In genomic region chr17:7236808-7237207, GRCh38 we compare ENCODE assay signal across 8 cellular contexts. TPM values are rescaled to one million over a fixed set of nuclear protein-coding genes. Genes with fewer than 3 reads are reported as not detected.
A peak's percentile ranks its signal among the peaks of the same experiment; 100 is the strongest.
DNase-seq lines count a peak whose midpoint lies in the region; TF ChIP-seq lines count a peak whose summit lies in the region.

No MANE protein-coding gene starts in this region.

- H3K36me3 ChIP-seq in Karpas-422 (ENCODE audit: insufficient read depth, low read length) (peaks cover 12% of the 10 kb centered on the region; the same call in 1 of the 2 replicates), neural cell (ENCODE audit: insufficient read depth, low read length) (no peaks in the 10 kb centered on the region)

- peaks cover 6% of the 10 kb centered on the region for H3K9me3 Mint-ChIP-seq in dendritic cell treated with granulocyte-macrophage colony-stimulating factor and Interleukin-4, amounts not matched to agents 40 ng/mL and 50 ng/mL, for 4 days

- H3K79me2 ChIP-seq in Karpas-422 (ENCODE audit: low read length) (peaks cover 54% of the 10 kb centered on the region), neural cell (replicated peaks; ENCODE audit: insufficient read depth, low read length) (peaks cover 83% of the 10 kb centered on the region)

- TF ChIP-seq EP300 in neural cell (conservative IDR thresholded peaks at IDR 0.05; ENCODE audit: poor library complexity, severe bottlenecking): no peak

- CTCF ChIA-PET in AG04450 (lab: Charles Lee): interaction anchor here (1.2 kb wide), 1 partner anchor 16 kb away, joined by 4 read pairs; no protein-coding TSS in a partner anchor

- peaks cover 68% of the 10 kb centered on the region for H3K4me1 ChIP-seq in Karpas-422 (ENCODE audit: low read length)

- peak overlapping the region; percentile 60 for H3K4me2 ChIP-seq in Karpas-422 (ENCODE audit: low read depth, low read length, poor library complexity, severe bottlenecking)
- peak overlapping the region; percentile 82 for H3K4me2 ChIP-seq in neural cell (ENCODE audit: low read length)

- H3K9ac ChIP-seq in Karpas-422 (ENCODE audit: low read length) (peak overlapping the region; percentile 100; the same call in 1 of the 2 replicates), neural cell (ENCODE audit: low read length) (peak overlapping the region; percentile 98)

- peak overlapping the region; percentile 98 for H3K27ac Mint-ChIP-seq in dendritic cell treated with granulocyte-macrophage colony-stimulating factor and Interleukin-4, amounts not matched to agents 40 ng/mL and 50 ng/mL, for 4 days

- H3K27ac ChIP-seq in AG04450 (ENCODE audit: low read depth, low read length) (no peak overlapping the region), Karpas-422 (ENCODE audit: low read length) (peak overlapping the region; percentile 94), neural cell (ENCODE audit: low read length) (peak overlapping the region; percentile 95)

- peaks cover 3% of the 10 kb centered on the region for H3F3A ChIP-seq in neural cell (ENCODE audit: insufficient read depth, low read length, poor library complexity, severe bottlenecking)

- POLR2A ChIA-PET in AG04450 (lab: Yijun Ruan, JAX): interaction anchor here (5.7 kb wide), 1 partner anchor 16 kb away, joined by 42 read pairs; the partner anchor contains the start of genes ACADVL and DLG4

- intact Hi-C loops in dendritic cell treated with granulocyte-macrophage colony-stimulating factor and Interleukin-4, amounts not matched to agents 40 ng/mL and 50 ng/mL, for 4 days (cut with micrococcal nuclease): no loop called here

- H3K4me1 Mint-ChIP-seq in dendritic cell treated with granulocyte-macrophage colony-stimulating factor and Interleukin-4, amounts not matched to agents 40 ng/mL and 50 ng/mL, for 4 days (ENCODE audit: low read depth): peaks cover 72% of the 10 kb centered on the region

- H3K4me3 ChIP-seq in AG04450 (ENCODE audit: low read depth, low read length) (peak overlapping the region; percentile 93; the same call in 1 of the 2 replicates), Karpas-422 (ENCODE audit: low read length) (no peak overlapping the region), neural cell (ENCODE audit: low read length) (peak overlapping the region; percentile 75)

- H3K9me2 ChIP-seq in Karpas-422 (replicated peaks; ENCODE audit: insufficient read depth, low read length) (no peaks in the 10 kb centered on the region), neural cell (ENCODE audit: insufficient read depth, low read length) (no peaks in the 10 kb centered on the region)

- H3K27me3 Mint-ChIP-seq in dendritic cell treated with granulocyte-macrophage colony-stimulating factor and Interleukin-4, amounts not matched to agents 40 ng/mL and 50 ng/mL, for 4 days: no peaks in the 10 kb centered on the region

- peak overlapping the region; percentile 98 for H3K4me3 Mint-ChIP-seq in dendritic cell treated with granulocyte-macrophage colony-stimulating factor and Interleukin-4, amounts not matched to agents 40 ng/mL and 50 ng/mL, for 4 days

- no peak for TF ChIP-seq RAD21 in neural cell (conservative IDR thresholded peaks at IDR 0.05)

- H4K20me1 ChIP-seq in Karpas-422 (ENCODE audit: insufficient read depth, low read depth, low read length): peaks cover 15% of the 10 kb centered on the region; the same call in 1 of the 2 replicates
- H4K20me1 ChIP-seq in neural cell (ENCODE audit: insufficient read depth): no peaks in the 10 kb centered on the region

- H2AFZ ChIP-seq in Karpas-422 (ENCODE audit: low read length) (no peak overlapping the region), neural cell (ENCODE audit: low read depth, low read length) (no peak overlapping the region)

- peaks cover 87% of the 10 kb centered on the region for H3K36me3 Mint-ChIP-seq in dendritic cell treated with granulocyte-macrophage colony-stimulating factor and Interleukin-4, amounts not matched to agents 40 ng/mL and 50 ng/mL, for 4 days (ENCODE audit: low read depth)

- H3K9me3 ChIP-seq in AG04450 (ENCODE audit: control insufficient read depth, insufficient read depth, low read length) (no peaks in the 10 kb centered on the region; the same call in 1 of the 2 replicates), Karpas-422 (ENCODE audit: low read length) (no peaks in the 10 kb centered on the region), neural cell (ENCODE audit: low read length) (no peaks in the 10 kb centered on the region)

- TF ChIP-seq CTCF in AG04450 (IDR thresholded peaks at IDR 0.05; ENCODE audit: low read depth, low read length) (no peak), neural cell (IDR thresholded peaks at IDR 0.05; ENCODE audit: poor library complexity, severe bottlenecking) (no peak)

- H3K27me3 ChIP-seq in AG04450 (ENCODE audit: control insufficient read depth, insufficient read depth, low read length) (no peaks in the 10 kb centered on the region), Karpas-422 (ENCODE audit: low read length) (no peaks in the 10 kb centered on the region), neural cell (ENCODE audit: insufficient read depth, low read depth, low read length) (no peaks in the 10 kb centered on the region)

- DNase-seq in AG04450 (ENCODE audit: low read depth, low spot score): no peak
- DNase-seq in Karpas-422: no peak
- DNase-seq in medulla oblongata (ENCODE audit: extremely low spot score): no peak
- no peak for DNase-seq in EL
- no peak for DNase-seq in NCI-H2081 (lab: John Stamatoyannopoulos, UW)
- DNase-seq in HK-2 (ENCODE audit: unreplicated experiment): no peak

TF ChIP-seq in neural cell, 6 proteins besides CTCF, POLR2A, EP300 and RAD21:
- TF ChIP-seq EZH2 (IDR thresholded peaks at IDR 0.05; ENCODE audit: borderline replicate concordance, insufficient read depth, low read length, poor library complexity, severe bottlenecking): no peak
- no peak for TF ChIP-seq TAF1 (IDR thresholded peaks at IDR 0.05; ENCODE audit: low read depth)
- TF ChIP-seq, protein P1, sequence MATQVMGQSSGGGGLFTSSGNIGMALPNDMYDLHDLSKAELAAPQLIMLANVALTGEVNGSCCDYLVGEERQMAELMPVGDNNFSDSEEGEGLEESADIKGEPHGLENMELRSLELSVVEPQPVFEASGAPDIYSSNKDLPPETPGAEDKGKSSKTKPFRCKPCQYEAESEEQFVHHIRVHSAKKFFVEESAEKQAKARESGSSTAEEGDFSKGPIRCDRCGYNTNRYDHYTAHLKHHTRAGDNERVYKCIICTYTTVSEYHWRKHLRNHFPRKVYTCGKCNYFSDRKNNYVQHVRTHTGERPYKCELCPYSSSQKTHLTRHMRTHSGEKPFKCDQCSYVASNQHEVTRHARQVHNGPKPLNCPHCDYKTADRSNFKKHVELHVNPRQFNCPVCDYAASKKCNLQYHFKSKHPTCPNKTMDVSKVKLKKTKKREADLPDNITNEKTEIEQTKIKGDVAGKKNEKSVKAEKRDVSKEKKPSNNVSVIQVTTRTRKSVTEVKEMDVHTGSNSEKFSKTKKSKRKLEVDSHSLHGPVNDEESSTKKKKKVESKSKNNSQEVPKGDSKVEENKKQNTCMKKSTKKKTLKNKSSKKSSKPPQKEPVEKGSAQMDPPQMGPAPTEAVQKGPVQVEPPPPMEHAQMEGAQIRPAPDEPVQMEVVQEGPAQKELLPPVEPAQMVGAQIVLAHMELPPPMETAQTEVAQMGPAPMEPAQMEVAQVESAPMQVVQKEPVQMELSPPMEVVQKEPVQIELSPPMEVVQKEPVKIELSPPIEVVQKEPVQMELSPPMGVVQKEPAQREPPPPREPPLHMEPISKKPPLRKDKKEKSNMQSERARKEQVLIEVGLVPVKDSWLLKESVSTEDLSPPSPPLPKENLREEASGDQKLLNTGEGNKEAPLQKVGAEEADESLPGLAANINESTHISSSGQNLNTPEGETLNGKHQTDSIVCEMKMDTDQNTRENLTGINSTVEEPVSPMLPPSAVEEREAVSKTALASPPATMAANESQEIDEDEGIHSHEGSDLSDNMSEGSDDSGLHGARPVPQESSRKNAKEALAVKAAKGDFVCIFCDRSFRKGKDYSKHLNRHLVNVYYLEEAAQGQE (IDR thresholded peaks at IDR 0.05; ENCODE audit: borderline replicate concordance): no peak
- no peak for TF ChIP-seq SMC3 (conservative IDR thresholded peaks at IDR 0.05; ENCODE audit: poor library complexity)
- TF ChIP-seq MXI1 (conservative IDR thresholded peaks at IDR 0.05; ENCODE audit: poor library complexity, severe bottlenecking): no peak
- TF ChIP-seq POLR2AphosphoS5 (IDR thresholded peaks at IDR 0.05): no peak

RNA-seq across cellular contexts. Expression of gene PHF23, which starts 2.4 kb away (rescaled TPM):
- polyA plus RNA-seq in AG04450 (2011; rRNA removed) (56.3 and 58.7 TPM in 2 replicates), neural cell (55.7 and 60.3 TPM in 2 replicates)
- polyA minus RNA-seq in AG04450 (2011; rRNA and poly(A)+ RNA removed): 58.1 and 72.8 TPM in 2 replicates
- total RNA-seq in Karpas-422 (2014; rRNA removed; shearing (Covaris generic); ENCODE audit: low replicate concordance): 36.7 and 69.3 TPM in 2 replicates
- polyA minus RNA-seq in neural cell: 53.1 and 54.8 TPM in 2 replicates

RNA-seq across cellular contexts. Expression of gene DVL2, which starts 2.5 kb away (rescaled TPM):
- polyA plus RNA-seq in AG04450 (2011; rRNA removed) (5.1 and 8.2 TPM in 2 replicates), neural cell (41.1 and 59.2 TPM in 2 replicates)
- polyA minus RNA-seq in AG04450 (2011; rRNA and poly(A)+ RNA removed): 23.9 and 29.6 TPM in 2 replicates
- 75.2 and 117 TPM in 2 replicates for total RNA-seq in Karpas-422 (2014; rRNA removed; shearing (Covaris generic); ENCODE audit: low replicate concordance)
- 84.3 and 92.8 TPM in 2 replicates for polyA minus RNA-seq in neural cell

RNA-seq across cellular contexts. Expression of gene GABARAP, which starts 5.4 kb away (rescaled TPM):
- polyA plus RNA-seq in AG04450 (2011; rRNA removed) (929 and 984 TPM in 2 replicates), neural cell (384 and 512 TPM in 2 replicates)
- polyA minus RNA-seq in AG04450 (2011; rRNA and poly(A)+ RNA removed): 405 and 431 TPM in 2 replicates
- total RNA-seq in Karpas-422 (2014; rRNA removed; shearing (Covaris generic); ENCODE audit: low replicate concordance): 218 and 301 TPM in 2 replicates
- polyA minus RNA-seq in neural cell: 280 and 287 TPM in 2 replicates

RNA-seq across cellular contexts. Expression of gene CTDNEP1, which starts 14.7 kb away (rescaled TPM):
- 115 and 151 TPM in 2 replicates for polyA plus RNA-seq in AG04450 (2011; rRNA removed)
- polyA minus RNA-seq in AG04450 (2011; rRNA and poly(A)+ RNA removed): 144 and 171 TPM in 2 replicates
- 52.6 and 87.8 TPM in 2 replicates for total RNA-seq in Karpas-422 (2014; rRNA removed; shearing (Covaris generic); ENCODE audit: low replicate concordance)
- 37.3 and 39.4 TPM in 2 replicates for polyA plus RNA-seq in neural cell
- 30.9 and 44.2 TPM in 2 replicates for polyA minus RNA-seq in neural cell

RNA-seq across cellular contexts. Expression of gene ELP5, which starts 15.2 kb away (rescaled TPM):
- polyA plus RNA-seq in AG04450 (2011; rRNA removed) (25.9 and 28.0 TPM in 2 replicates), neural cell (82.7 and 99.5 TPM in 2 replicates)
- polyA minus RNA-seq in AG04450 (2011; rRNA and poly(A)+ RNA removed): 23.7 and 27.8 TPM in 2 replicates
- 38.8 and 53.4 TPM in 2 replicates for total RNA-seq in Karpas-422 (2014; rRNA removed; shearing (Covaris generic); ENCODE audit: low replicate concordance)
- 39.4 and 40.3 TPM in 2 replicates for polyA minus RNA-seq in neural cell
